ENCODE assay signal across 8 cellular contexts in genomic region chr1:150066838-150067183, GRCh38. TPM values are rescaled to one million over a fixed set of nuclear protein-coding genes. Genes with fewer than 3 reads are reported as not detected.
A peak's percentile ranks its signal among the peaks of the same experiment; 100 is the strongest.
DNase-seq lines count a peak whose midpoint lies in the region; ATAC-seq and TF ChIP-seq lines count a peak whose summit lies in the region.

No MANE protein-coding gene starts in this region.

- H3K79me2 ChIP-seq in KMS-11 (ENCODE audit: insufficient read depth, low read depth) = peaks cover 30% of the 10 kb centered on the region; the same call in 1 of the 2 replicates

- no peak overlapping the region for H4K91ac ChIP-seq in mesenchymal stem cell (ENCODE audit: low read length)

- H3K9ac ChIP-seq in KMS-11 (peak overlapping the region; percentile 89), mesenchymal stem cell (ENCODE audit: low read length) (peak overlapping the region; percentile 97)

- no peaks in the 10 kb centered on the region for H3K9me3 Mint-ChIP-seq in CD4-positive, CD25-positive, alpha-beta regulatory T cell

- H2BK12ac ChIP-seq in mesenchymal stem cell (ENCODE audit: low read length in 2 of 2) = no peak overlapping the region

- peak overlapping the region; percentile 85 to 96 (median 93) for H3K4me3 Mint-ChIP-seq in CD4-positive, CD25-positive, alpha-beta regulatory T cell

- peak overlapping the region; percentile 92 to 97 (median 95) for H3K27ac Mint-ChIP-seq in CD4-positive, CD25-positive, alpha-beta regulatory T cell

- peak overlapping the region; percentile 98 for H3K4me3 ChIP-seq in CD4-positive, CD25-positive, alpha-beta regulatory T cell (ENCODE audit: low read depth, low read length)
- peak overlapping the region; percentile 100 for H3K4me3 ChIP-seq in KMS-11 (IDR thresholded peaks at IDR 0.05; ENCODE audit: insufficient read depth, low read depth, low read length)
- H3K4me3 ChIP-seq in dorsolateral prefrontal cortex = peak overlapping the region; percentile 59 to 97 (median 83)
- H3K4me3 ChIP-seq in mesenchymal stem cell (ENCODE audit: insufficient read depth in 1 of 2, low read depth in 1 of 2, low read length in 2 of 2) = peak overlapping the region; percentile 67 to 89

- H3K36me3 Mint-ChIP-seq in CD4-positive, CD25-positive, alpha-beta regulatory T cell = peaks cover 6% of the 10 kb centered on the region

- H3K4ac ChIP-seq in mesenchymal stem cell (ENCODE audit: low read depth in 1 of 2, low read length in 2 of 2) = no peak overlapping the region

- H3K79me1 ChIP-seq in mesenchymal stem cell (replicated peaks; ENCODE audit: low read length, poor library complexity, severe bottlenecking) = peaks cover 4% of the 10 kb centered on the region

- H3K9me3 ChIP-seq in CD4-positive, CD25-positive, alpha-beta regulatory T cell (ENCODE audit: control insufficient read depth in 2 of 2, low read length in 2 of 2) = no peaks in the 10 kb centered on the region
- H3K9me3 ChIP-seq in mesenchymal stem cell (ENCODE audit: control insufficient read depth, low read length) = no peaks in the 10 kb centered on the region

- no peak for ATAC-seq in CD4-positive, CD25-positive, alpha-beta regulatory T cell (ENCODE audit: low read depth in 2 of 2)
- ATAC-seq in GM21447 (IDR thresholded peaks at IDR 0.05; ENCODE audit: unreplicated experiment) = peak; percentile 39

- H3K27me3 Mint-ChIP-seq in CD4-positive, CD25-positive, alpha-beta regulatory T cell = no peaks in the 10 kb centered on the region

- no peak overlapping the region for H4K8ac ChIP-seq in mesenchymal stem cell (ENCODE audit: low read length)

- H3K4me1 Mint-ChIP-seq in CD4-positive, CD25-positive, alpha-beta regulatory T cell = peaks cover 26 to 41% (median 34%) of the 10 kb centered on the region in 4 donors

- peak overlapping the region; percentile 63 for H3K27ac ChIP-seq in CD4-positive, CD25-positive, alpha-beta regulatory T cell (ENCODE audit: insufficient read depth, low read length, poor library complexity, severe bottlenecking)
- H3K27ac ChIP-seq in KMS-11 (peak overlapping the region; percentile 82), dorsolateral prefrontal cortex (peak overlapping the region; percentile 86 to 100 (median 97)), mesenchymal stem cell (ENCODE audit: low read length, poor library complexity, severe bottlenecking) (no peak overlapping the region)

- no peak overlapping the region for H2BK120ac ChIP-seq in mesenchymal stem cell (ENCODE audit: low read depth, low read length)

- H3K4me1 ChIP-seq in CD4-positive, CD25-positive, alpha-beta regulatory T cell (ENCODE audit: control insufficient read depth, insufficient read depth, low read length, poor library complexity, severe bottlenecking) = peaks cover 16% of the 10 kb centered on the region
- H3K4me1 ChIP-seq in KMS-11 (ENCODE audit: low read depth, poor library complexity, severe bottlenecking) (peaks cover 34% of the 10 kb centered on the region), mesenchymal stem cell (ENCODE audit: control insufficient read depth, insufficient read depth, low read depth, low read length) (no peaks in the 10 kb centered on the region)

- H4K20me1 ChIP-seq in KMS-11 (ENCODE audit: insufficient read depth) = no peaks in the 10 kb centered on the region

- H3K36me3 ChIP-seq in CD4-positive, CD25-positive, alpha-beta regulatory T cell (ENCODE audit: control insufficient read depth, insufficient read depth, low read length) = no peaks in the 10 kb centered on the region
- H3K36me3 ChIP-seq in KMS-11 (ENCODE audit: insufficient read depth) (no peaks in the 10 kb centered on the region), mesenchymal stem cell (ENCODE audit: control insufficient read depth in 1 of 2, insufficient read depth in 2 of 2, low read depth in 1 of 2, low read length in 2 of 2) (peaks cover 0 to 15% of the 10 kb centered on the region in 2 experiments)

- WGBS in mesenchymal stem cell = 1% methylated on average over 18 of the region's 18 CpGs

- H2AK5ac ChIP-seq in mesenchymal stem cell (ENCODE audit: low read length, severe bottlenecking) = no peak overlapping the region

- no peak overlapping the region for H3K23ac ChIP-seq in mesenchymal stem cell (ENCODE audit: low read length in 2 of 2)

- H2AFZ ChIP-seq in KMS-11 (ENCODE audit: low read depth) (peak overlapping the region; percentile 92), mesenchymal stem cell (ENCODE audit: low read depth, low read length) (peak overlapping the region; percentile 66)

- DNase-seq in CD4-positive, CD25-positive, alpha-beta regulatory T cell = peak in 2 of 3 donors; percentile 6 to 62
- peak; percentile 39 for DNase-seq in activated CD4-positive, CD25-positive, alpha-beta regulatory T cell treated with anti-CD3 and anti-CD28 coated beads, Interleukin-2, amount 50 U/mL, for 72 hours
- DNase-seq in dorsolateral prefrontal cortex (peak in 8 of 10 donors; percentile 27 to 67 (median 51)), mesenchymal stem cell (no peak), NCI-H2196 (lab: John Stamatoyannopoulos, UW; ENCODE audit: unreplicated experiment) (no peak)
- DNase-seq in stimulated activated CD8-positive, alpha-beta memory T cell treated with anti-CD3 and anti-CD28 coated beads, Interleukin-4, amount 100 ng/mL, for 24 hours (ENCODE audit: low read depth) = peak; percentile 28

- H3K18ac ChIP-seq in mesenchymal stem cell (ENCODE audit: low read depth in 1 of 2, low read length in 2 of 2) = no peak overlapping the region

- no peak overlapping the region for H2BK15ac ChIP-seq in mesenchymal stem cell (ENCODE audit: low read depth, poor library complexity, severe bottlenecking)

- no peak overlapping the region for H2BK5ac ChIP-seq in mesenchymal stem cell (ENCODE audit: low read depth, low read length, poor library complexity, severe bottlenecking)

- H3K27me3 ChIP-seq in CD4-positive, CD25-positive, alpha-beta regulatory T cell (ENCODE audit: control insufficient read depth, insufficient read depth, low read length) = no peaks in the 10 kb centered on the region
- H3K27me3 ChIP-seq in KMS-11 (ENCODE audit: insufficient read depth, low read depth) (no peaks in the 10 kb centered on the region), dorsolateral prefrontal cortex (no peaks in the 10 kb centered on the region), mesenchymal stem cell (ENCODE audit: control insufficient read depth in 1 of 2, insufficient read depth in 1 of 2, low read length in 2 of 2) (no peaks in the 10 kb centered on the region)

- no peak overlapping the region for H3K14ac ChIP-seq in mesenchymal stem cell (ENCODE audit: low read length in 2 of 2)

- H3K4me2 ChIP-seq in KMS-11 (peak overlapping the region; percentile 62), mesenchymal stem cell (ENCODE audit: low read length, poor library complexity, severe bottlenecking) (peak overlapping the region; percentile 67)

- TF ChIP-seq CTCF in KMS-11 (conservative IDR thresholded peaks at IDR 0.05; ENCODE audit: low read depth, low read length) (no peak), dorsolateral prefrontal cortex (IDR thresholded peaks at IDR 0.05 in 54 of 56, conservative IDR thresholded peaks at IDR 0.05 in 2 of 56; ENCODE audit: low read depth in 1 of 56, partially characterized antibody in 56 of 56) (peak in 2 of 56 donors; percentile 2 to 3)

- intact Hi-C loops in dorsolateral prefrontal cortex (cut with DNase I) = loop anchor here in 1 of 2 donors (10.0 kb wide), 1 partner anchor 118 kb away; no protein-coding TSS in a partner anchor

RNA-seq across cellular contexts. Expression of gene VPS45, which starts 0.8 kb away (rescaled TPM):
- total RNA-seq in CD4-positive, CD25-positive, alpha-beta regulatory T cell = 23.4 TPM
- polyA plus RNA-seq in CD4-positive, CD25-positive, alpha-beta regulatory T cell = 10 to 100 TPM; 25.8 to 27.8 (median 26.3) TPM
- 10 to 100 TPM; 50.9 to 95.6 (median 71.3) TPM for total RNA-seq in dorsolateral prefrontal cortex
- 23.9 TPM for polyA plus RNA-seq in mesenchymal stem cell (2013, experiment 1 of 2)
- polyA plus RNA-seq in mesenchymal stem cell (2013, experiment 2 of 2) = 24.6 TPM

RNA-seq across cellular contexts. Expression of gene OTUD7B, which starts 56.3 kb away (rescaled TPM):
- 6.7 TPM for total RNA-seq in CD4-positive, CD25-positive, alpha-beta regulatory T cell
- polyA plus RNA-seq in CD4-positive, CD25-positive, alpha-beta regulatory T cell = 1 to 10 TPM in 2 of 4 donors, under 1 TPM in 2; 0.57 to 1.3 (median 1.1) TPM
- 100 to 1,000 TPM in 4 of 120 experiments, 10 to 100 TPM in 116; 28.4 to 126 (median 52.8) TPM for total RNA-seq in dorsolateral prefrontal cortex
- 6.9 TPM for polyA plus RNA-seq in mesenchymal stem cell (2013, experiment 1 of 2)
- 7.2 TPM for polyA plus RNA-seq in mesenchymal stem cell (2013, experiment 2 of 2)

Comparison
In these comparisons a context has a peak if more than half of its experiments do, and no peak if none do; other contexts are left out.
1. DNase-seq: peak in CD4-positive, CD25-positive, alpha-beta regulatory T cell (2 of 3), activated CD4-positive, CD25-positive, alpha-beta regulatory T cell treated with anti-CD3 and anti-CD28 coated beads, Interleukin-2, amount 50 U/mL, for 72 hours (single experiment), dorsolateral prefrontal cortex (8 of 10) and stimulated activated CD8-positive, alpha-beta memory T cell treated with anti-CD3 and anti-CD28 coated beads, Interleukin-4, amount 100 ng/mL, for 24 hours (single experiment); none in mesenchymal stem cell (single experiment) and NCI-H2196 (single experiment).
2. Peak in every context shown above with its lines, with median percentiles within 50 percentile points of each other: H3K4me3 ChIP-seq.